Comparison of ENCODE assay signal across 9 cellular contexts in the genomic region with DNA sequence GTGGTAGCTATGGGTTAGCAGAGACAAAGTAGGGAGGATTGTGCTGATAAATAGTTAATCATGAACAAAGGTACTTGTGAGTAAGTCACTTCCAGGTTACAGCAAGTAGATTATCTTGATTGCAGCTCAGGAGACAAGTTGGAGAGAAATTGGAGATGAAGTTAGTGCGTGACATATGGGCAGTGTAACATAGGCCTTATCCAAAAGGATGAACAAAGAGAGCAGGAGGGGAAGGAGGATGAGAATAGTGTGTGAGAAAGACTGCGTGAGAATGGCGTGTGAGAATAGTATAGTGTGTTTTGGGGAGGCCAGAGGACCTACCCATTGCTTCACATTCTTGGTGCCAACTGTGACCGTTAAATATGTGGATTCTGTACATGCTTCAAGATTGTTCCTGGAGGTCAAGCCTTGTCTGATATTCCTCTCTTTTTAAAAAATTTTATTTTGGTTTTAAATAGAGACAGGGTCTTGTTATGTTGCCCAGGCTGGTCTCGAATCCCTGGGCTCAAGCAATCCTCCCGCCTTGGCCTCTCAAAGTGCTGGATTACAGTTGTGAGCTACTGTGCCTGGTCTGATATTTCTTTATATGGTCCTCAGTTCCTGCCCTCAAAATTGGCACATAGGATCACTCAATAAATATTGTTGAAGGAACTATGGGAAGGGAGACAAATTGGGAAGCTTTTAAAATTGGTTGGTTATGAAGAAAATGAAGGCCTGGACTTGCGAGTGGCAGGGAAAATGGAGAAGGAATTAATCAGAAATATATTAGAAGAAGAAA. TPM values are rescaled to one million over a fixed set of nuclear protein-coding genes. Genes with fewer than 3 reads are reported as not detected.
DNase-seq lines count a peak whose midpoint lies in the region; ATAC-seq and TF ChIP-seq lines count a peak whose summit lies in the region.
"Had no signal": no experiment of that assay in that cellular context is flagged by ENCODE, and none has a peak within 500 bp of the region (broad histone marks: within the 10 kb centered on the region; RNA-seq: fewer than 3 reads in every experiment).

No MANE protein-coding gene starts in this region.

- ATAC-seq in Right ventricle myocardium superior (ENCODE audit: poor library complexity) (no peak), aorta (ENCODE audit: low FRiP score) (no peak)

- DNase-seq in left ventricle myocardium inferior, result no peak
- DNase-seq in Right ventricle myocardium superior, result no peak
- no peak for DNase-seq in chondrocyte (ENCODE audit: low spot score)
- DNase-seq in mesendoderm, result no peak
- no peak for DNase-seq in aorta
- no peak for DNase-seq in Ammon's horn (ENCODE audit: low spot score)
- DNase-seq in NCI-H446 (lab: John Stamatoyannopoulos, UW), result no peak
- DNase-seq in stimulated activated naive CD4-positive, alpha-beta T cell treated with Interleukin-2 at 50 U/mL for 16 hours (lab: John Stamatoyannopoulos, UW), result no peak
- DNase-seq: upper lobe of left lung had no signal

- H3K4me3 ChIP-seq in left ventricle myocardium inferior, result peak overlapping the region; percentile 99
- no peak overlapping the region for H3K4me3 ChIP-seq in mesendoderm (ENCODE audit: low read length)
- peak overlapping the region; percentile 61 to 95 for H3K4me3 ChIP-seq in aorta (ENCODE audit: low read length in 2 of 2)

- no peak overlapping the region for H3K23ac ChIP-seq in mesendoderm (ENCODE audit: low read length)

- no peaks in the 10 kb centered on the region for H3K27me3 Mint-ChIP-seq in chondrocyte (ENCODE audit: low read depth)

- peak overlapping the region; percentile 98 for H3K27ac Mint-ChIP-seq in chondrocyte (ENCODE audit: unreplicated experiment)

- peaks cover 62% of the 10 kb centered on the region for H3K4me1 Mint-ChIP-seq in chondrocyte (ENCODE audit: low read depth)

- H3K9me3 Mint-ChIP-seq in chondrocyte (ENCODE audit: low read depth), result no peaks in the 10 kb centered on the region

- H3K4me1 ChIP-seq in left ventricle myocardium inferior (peaks cover 83% of the 10 kb centered on the region), mesendoderm (ENCODE audit: control insufficient read depth, low read depth, low read length) (peaks cover 2% of the 10 kb centered on the region), aorta (ENCODE audit: control insufficient read depth in 1 of 2, insufficient read depth in 2 of 2, low read length in 2 of 2) (peaks cover 4 to 5% of the 10 kb centered on the region in 2 donors)

- H3K9me3 ChIP-seq in left ventricle myocardium inferior (replicated peaks) (no peaks in the 10 kb centered on the region), aorta (ENCODE audit: control insufficient read depth, low read length) (no peaks in the 10 kb centered on the region)
- H3K9me3 ChIP-seq: upper lobe of left lung had no signal

- peak overlapping the region; percentile 30 for H3K4me2 ChIP-seq in mesendoderm (ENCODE audit: low read length)

- H3K36me3 ChIP-seq in left ventricle myocardium inferior (peaks cover 3% of the 10 kb centered on the region), mesendoderm (ENCODE audit: control insufficient read depth, insufficient read depth, low read length) (no peaks in the 10 kb centered on the region), aorta (ENCODE audit: control insufficient read depth in 1 of 2, insufficient read depth in 2 of 2, low read length in 1 of 2) (no peaks in the 10 kb centered on the region)

- H3K27ac ChIP-seq in left ventricle myocardium inferior (replicated peaks) (peak overlapping the region; percentile 95), mesendoderm (ENCODE audit: low read depth, low read length) (no peak overlapping the region), aorta (ENCODE audit: low read depth in 1 of 2, low read length in 2 of 2) (peak overlapping the region; percentile 39 to 76)

- H4K8ac ChIP-seq in mesendoderm (ENCODE audit: low read depth, low read length), result no peak overlapping the region

- H3K36me3 Mint-ChIP-seq in chondrocyte (ENCODE audit: low read depth), result peaks cover 19% of the 10 kb centered on the region

- no peak overlapping the region for H2BK15ac ChIP-seq in mesendoderm (replicated peaks; ENCODE audit: low read depth)

- H2AK5ac ChIP-seq in mesendoderm (ENCODE audit: low read length), result no peak overlapping the region

- peak overlapping the region; percentile 100 for H3K4me3 Mint-ChIP-seq in chondrocyte (ENCODE audit: unreplicated experiment)

- intact Hi-C loops in left ventricle myocardium inferior (cut with micrococcal nuclease), result loop anchor here (10.0 kb wide), 1 partner anchor 84 kb away; no protein-coding TSS in a partner anchor
- intact Hi-C loops in Right ventricle myocardium superior (cut with DNase I), result no loop called here
- intact Hi-C loops in aorta (cut with DNase I), result loop anchor here in 1 of 2 donors (5.0 kb wide), 1 partner anchor 36 kb away; no protein-coding TSS in a partner anchor

- H3K18ac ChIP-seq in mesendoderm (ENCODE audit: low read length), result no peak overlapping the region

- H4K5ac ChIP-seq in mesendoderm (ENCODE audit: low read length), result no peak overlapping the region

- H3K27me3 ChIP-seq in left ventricle myocardium inferior (ENCODE audit: low read depth) (no peaks in the 10 kb centered on the region), mesendoderm (ENCODE audit: insufficient read depth, low read length, poor library complexity) (no peaks in the 10 kb centered on the region), aorta (ENCODE audit: control insufficient read depth in 1 of 2, insufficient read depth in 2 of 2, low read length in 1 of 2) (no peaks in the 10 kb centered on the region)
- H3K27me3 ChIP-seq: upper lobe of left lung had no signal

- WGBS in mesendoderm (ENCODE audit: extremely low coverage, insufficient coverage, low lambda C conversion rate), result 100% methylated on average over 2 of the region's 7 CpGs
- WGBS in aorta, 2 donors, result 17 to 24% methylated on average over 7 of the region's 7 CpGs

- H2BK120ac ChIP-seq in mesendoderm (ENCODE audit: low read depth, low read length), result no peak overlapping the region

- peaks cover 69% of the 10 kb centered on the region for H3K79me2 ChIP-seq in mesendoderm (ENCODE audit: control insufficient read depth, insufficient read depth, low read length)

- peak overlapping the region; percentile 58 for H3K9ac ChIP-seq in mesendoderm (ENCODE audit: low read length)

- no peak overlapping the region for H2BK5ac ChIP-seq in mesendoderm (ENCODE audit: low read length)

- no peak overlapping the region for H3K4ac ChIP-seq in mesendoderm (ENCODE audit: low read depth, low read length)

- H3K56ac ChIP-seq in mesendoderm (ENCODE audit: low read length), result peak overlapping the region; percentile 78

- no peak for TF ChIP-seq CTCF in left ventricle myocardium inferior (IDR thresholded peaks at IDR 0.05; ENCODE audit: borderline replicate concordance)
- no peak for TF ChIP-seq CTCF in chondrocyte (IDR thresholded peaks at IDR 0.05)

- H3K79me1 ChIP-seq in mesendoderm (ENCODE audit: low read length), result peaks cover 3% of the 10 kb centered on the region

RNA-seq across cellular contexts. Expression of gene VCL, which starts 3.2 kb away (rescaled TPM):
- total RNA-seq in left ventricle myocardium inferior (227 TPM), Right ventricle myocardium superior (194 TPM), chondrocyte (429 to 498 TPM (median 485 TPM) in 3 replicates), aorta (100 to 1,000 TPM; 312 to 499 TPM)
- polyA plus RNA-seq in mesendoderm (2013, experiment 1 of 2), result 212 TPM
- 218 TPM for polyA plus RNA-seq in mesendoderm (2013, experiment 2 of 2)
- 100 to 1,000 TPM in 1 of 2 donors, 10 to 100 TPM in 1; 31.6 to 147 TPM for polyA plus RNA-seq in aorta
